ENCODE assay signal across 1 cellular context in genomic region chr2:65436169-65436824, GRCh38.
A peak's percentile ranks its signal among the peaks of the same experiment; 100 is the strongest.
TF ChIP-seq lines count a peak whose summit lies in the region.

No MANE protein-coding gene starts in this region.

TF ChIP-seq in HepG2, 621 proteins besides CTCF, POLR2A, EP300 and RAD21 (continued from another document and continues in another):
- TF ChIP-seq THAP11 (CRISPR knock-in tag; IDR thresholded peaks at IDR 0.05): peak; percentile 29; the same call in 1 of the 2 replicates
- TF ChIP-seq TMF1 (CRISPR knock-in tag; IDR thresholded peaks at IDR 0.05; ENCODE audit: low read depth): peak; percentile 74; the same call in 1 of the 2 replicates
- TF ChIP-seq FOXA1 (IDR thresholded peaks at IDR 0.05): no peak
- TF ChIP-seq FOXA1 (CRISPR knock-in tag; IDR thresholded peaks at IDR 0.05): peak; percentile 8; the same call in 1 of the 2 replicates
- TF ChIP-seq KAT8 (CRISPR knock-in tag; IDR thresholded peaks at IDR 0.05): peak; percentile 74; the same call in 1 of the 2 replicates
- no peak for TF ChIP-seq ZNF550 (CRISPR knock-in tag; IDR thresholded peaks at IDR 0.05; ENCODE audit: borderline replicate concordance)
- peak; percentile 87 for TF ChIP-seq BRF2 (CRISPR knock-in tag; IDR thresholded peaks at IDR 0.05)
- peak; percentile 89 for TF ChIP-seq POLR2G (IDR thresholded peaks at IDR 0.05; ENCODE audit: low read depth, low read length)
- peak; percentile 80 for TF ChIP-seq TBL1XR1 (IDR thresholded peaks at IDR 0.05; ENCODE audit: borderline replicate concordance, low read length, partially characterized antibody)
- peak; percentile 80 for TF ChIP-seq DMAP1 (CRISPR knock-in tag; IDR thresholded peaks at IDR 0.05)
- peak; percentile 28; the same call in 1 of the 2 replicates for TF ChIP-seq SOX5 (CRISPR knock-in tag; IDR thresholded peaks at IDR 0.05; ENCODE audit: borderline replicate concordance)
- no peak for TF ChIP-seq SP2 (CRISPR knock-in tag; IDR thresholded peaks at IDR 0.05)
- TF ChIP-seq TCF7 (IDR thresholded peaks at IDR 0.05; ENCODE audit: low read depth): peak; percentile 56
- TF ChIP-seq ZNF318 (CRISPR knock-in tag; IDR thresholded peaks at IDR 0.05): no peak
- TF ChIP-seq ARID3A (IDR thresholded peaks at IDR 0.05; ENCODE audit: low read depth, low read length): peak; percentile 19; the same call in 1 of the 2 replicates
- no peak for TF ChIP-seq MIER2 (CRISPR knock-in tag; IDR thresholded peaks at IDR 0.05)
- TF ChIP-seq CENPX (CRISPR knock-in tag; IDR thresholded peaks at IDR 0.05): no peak
- peak; percentile 74 for TF ChIP-seq HDAC2 (CRISPR knock-in tag; IDR thresholded peaks at IDR 0.05)
- peak; percentile 60; the same call in 1 of the 2 replicates for TF ChIP-seq IRX3 (CRISPR knock-in tag; IDR thresholded peaks at IDR 0.05; ENCODE audit: borderline replicate concordance, low read depth)
- peak; percentile 14; the same call in 1 of the 2 replicates for TF ChIP-seq SP4 (CRISPR knock-in tag; IDR thresholded peaks at IDR 0.05)
- no peak for TF ChIP-seq ZNF280D (CRISPR knock-in tag; IDR thresholded peaks at IDR 0.05)
- 0 out of 2 replicates have a peak, but pooled peaks have one; percentile 18 for TF ChIP-seq MTA1 (CRISPR knock-in tag; IDR thresholded peaks at IDR 0.05; ENCODE audit: borderline replicate concordance)
- peak; percentile 61 for TF ChIP-seq NR2F6 (IDR thresholded peaks at IDR 0.05)
- peak; percentile 62; the same call in 1 of the 2 replicates for TF ChIP-seq NR2F6 (CRISPR knock-in tag; IDR thresholded peaks at IDR 0.05)
- TF ChIP-seq MXD3 (CRISPR knock-in tag; IDR thresholded peaks at IDR 0.05): peak; percentile 48; the same call in 1 of the 2 replicates
- no peak for TF ChIP-seq MZF1 (CRISPR knock-in tag; IDR thresholded peaks at IDR 0.05; ENCODE audit: borderline replicate concordance)
- peak; percentile 8; the same call in 1 of the 2 replicates for TF ChIP-seq ZBTB46 (CRISPR knock-in tag; IDR thresholded peaks at IDR 0.05; ENCODE audit: borderline replicate concordance)
- peak; percentile 67 for TF ChIP-seq SOX13 (IDR thresholded peaks at IDR 0.05)
- TF ChIP-seq SOX13 (CRISPR knock-in tag; conservative IDR thresholded peaks at IDR 0.05 in 1 of 2, IDR thresholded peaks at IDR 0.05 in 1 of 2): peak in 1 of 2 experiments; percentile 61; a peak in 1 of 4 replicates
- no peak for TF ChIP-seq KAT2B (IDR thresholded peaks at IDR 0.05; ENCODE audit: borderline replicate concordance, low read depth, low read length)
- no peak for TF ChIP-seq CBX2 (IDR thresholded peaks at IDR 0.05; ENCODE audit: low read depth, low read length)
- no peak; the same call in 1 of the 2 replicates for TF ChIP-seq CBX2 (CRISPR knock-in tag; IDR thresholded peaks at IDR 0.05; ENCODE audit: low read depth)
- TF ChIP-seq REPIN1 (CRISPR knock-in tag; IDR thresholded peaks at IDR 0.05; ENCODE audit: borderline replicate concordance, low read depth): peak; percentile 37; the same call in 1 of the 2 replicates
- peak; percentile 85 for TF ChIP-seq ZNF687 (CRISPR knock-in tag; IDR thresholded peaks at IDR 0.05)
- TF ChIP-seq ZFP36 (IDR thresholded peaks at IDR 0.05; ENCODE audit: borderline replicate concordance, low read depth, low read length, partially characterized antibody): no peak
- TF ChIP-seq FOXO4 (CRISPR knock-in tag; conservative IDR thresholded peaks at IDR 0.05): no peak
- TF ChIP-seq ESRRA (CRISPR knock-in tag; IDR thresholded peaks at IDR 0.05; ENCODE audit: low read depth): no peak
